12 cellular contexts compared by ENCODE assay signal in genomic region chr14:92471919-92472318, GRCh38. TPM values are rescaled to one million over a fixed set of nuclear protein-coding genes. Genes with fewer than 3 reads are reported as not detected.
DNase-seq lines count a peak whose midpoint lies in the region; ATAC-seq and TF ChIP-seq lines count a peak whose summit lies in the region.
"Had no signal": no experiment of that assay in that cellular context is flagged by ENCODE, and none has a peak within 500 bp of the region (broad histone marks: within the 10 kb centered on the region; RNA-seq: fewer than 3 reads in every experiment).

No MANE protein-coding gene starts in this region.

- H4K5ac ChIP-seq in IMR-90 (ENCODE audit: low read depth, low read length): no peak overlapping the region

- peak overlapping the region; percentile 50; the same call in 1 of the 2 replicates for H3K18ac ChIP-seq in IMR-90 (ENCODE audit: low read depth, low read length)

- H3K36me3 ChIP-seq in Caco-2 (ENCODE audit: control insufficient read depth, insufficient read depth, low read length) (no peaks in the 10 kb centered on the region), IMR-90 (ENCODE audit: control insufficient read depth, insufficient read depth, low read length) (no peaks in the 10 kb centered on the region), colonic mucosa (no peaks in the 10 kb centered on the region), mesodermal cell (ENCODE audit: control insufficient read depth, insufficient read depth, low read length) (no peaks in the 10 kb centered on the region), smooth muscle cell (ENCODE audit: low read depth) (no peaks in the 10 kb centered on the region)

- H3K27me3 Mint-ChIP-seq in Caco-2 (ENCODE audit: insufficient read depth, unreplicated experiment): no peaks in the 10 kb centered on the region

- ATAC-seq in IMR-90 (ENCODE audit: low read depth) (peak; percentile 87), HG02852 (IDR thresholded peaks at IDR 0.05; ENCODE audit: unreplicated experiment) (no peak), GM18519 (IDR thresholded peaks at IDR 0.05; ENCODE audit: low FRiP score, unreplicated experiment) (no peak)
- ATAC-seq: activated T-helper 17 cell treated with anti-CD3 and anti-CD28 coated beads, Interleukin-2, amount 50 U/mL, for 72 hours; natural killer cell had no signal

- DNase-seq in Caco-2 (peak; percentile 76 to 85), IMR-90 (peak; percentile 93), colonic mucosa (peak; percentile 33), smooth muscle cell (lab: John Stamatoyannopoulos, UW; ENCODE audit: unreplicated experiment) (no peak), cerebellum (ENCODE audit: low spot score) (no peak)
- DNase-seq: DMS153, natural killer cell, NCI-H2029 treated with DMSO at 0.1 percent for 48 hours had no signal

- no peaks in the 10 kb centered on the region for H3K36me3 Mint-ChIP-seq in Caco-2 (ENCODE audit: insufficient read depth, unreplicated experiment)

- H3K9me3 Mint-ChIP-seq in Caco-2 (ENCODE audit: unreplicated experiment): no peaks in the 10 kb centered on the region

- intact Hi-C loops in Caco-2 (cut with micrococcal nuclease; ENCODE audit: unreplicated experiment) (loop anchor here (1.0 kb wide), 1 partner anchor 39 kb away; no protein-coding TSS in a partner anchor), IMR-90 (cut with micrococcal nuclease) (no loop called here), colonic mucosa (cut with DNase I) (no loop called here)

- H3K4ac ChIP-seq in IMR-90 (ENCODE audit: low read depth, low read length): peak overlapping the region; percentile 21; the same call in 1 of the 2 replicates

- H4K8ac ChIP-seq in IMR-90 (ENCODE audit: low read depth in 2 of 2, low read length in 2 of 2): peak overlapping the region in 1 of 2 experiments; percentile 26; a peak in 2 of 4 replicates

- no peaks in the 10 kb centered on the region for H3K79me1 ChIP-seq in IMR-90 (ENCODE audit: low read depth in 1 of 2, low read length in 2 of 2)

- H3K27ac Mint-ChIP-seq in Caco-2 (ENCODE audit: unreplicated experiment): peak overlapping the region; percentile 78
- H3K27ac Mint-ChIP-seq: activated T-helper 17 cell treated with anti-CD3 and anti-CD28 coated beads, Interleukin-2, amount 50 U/mL, for 72 hours; natural killer cell had no signal

- H2AFZ ChIP-seq in IMR-90 (replicated peaks; ENCODE audit: low read length, poor library complexity): no peak overlapping the region
- no peak overlapping the region for H2AFZ ChIP-seq in smooth muscle cell (ENCODE audit: low read depth)

- peaks cover 40% of the 10 kb centered on the region for H3K4me1 ChIP-seq in Caco-2
- peaks cover 11% of the 10 kb centered on the region for H3K4me1 ChIP-seq in IMR-90 (ENCODE audit: control insufficient read depth, insufficient read depth, low read length)
- no peaks in the 10 kb centered on the region for H3K4me1 ChIP-seq in colonic mucosa
- peaks cover 11% of the 10 kb centered on the region for H3K4me1 ChIP-seq in mesodermal cell (ENCODE audit: control insufficient read depth, insufficient read depth, low read length, poor library complexity, severe bottlenecking)
- H3K4me1 ChIP-seq in smooth muscle cell (ENCODE audit: low read depth): no peaks in the 10 kb centered on the region

- peak overlapping the region; percentile 9 for H2BK5ac ChIP-seq in IMR-90 (ENCODE audit: low read depth, low read length, poor library complexity, severe bottlenecking)

- H3F3A ChIP-seq in smooth muscle cell (ENCODE audit: low read depth): no peaks in the 10 kb centered on the region

- TF ChIP-seq CTCF in Caco-2 (IDR thresholded peaks at IDR 0.05; ENCODE audit: insufficient read depth in 1 of 2, low read depth in 1 of 2, low read length in 1 of 2, severe bottlenecking in 1 of 2, unreplicated experiment in 1 of 2) (no peak), IMR-90 (conservative IDR thresholded peaks at IDR 0.05; ENCODE audit: low read depth, low read length) (no peak), colonic mucosa (IDR thresholded peaks at IDR 0.05) (no peak), smooth muscle cell (IDR thresholded peaks at IDR 0.05; ENCODE audit: borderline replicate concordance, insufficient read depth, poor library complexity, severe bottlenecking) (no peak)

- in situ Hi-C loops in IMR-90 (cut with MboI; ENCODE audit: low sequenced_read_pairs): no loop called here

- peak overlapping the region; percentile 57; the same call in 1 of the 2 replicates for H2BK20ac ChIP-seq in IMR-90 (ENCODE audit: low read depth, low read length)

- peak overlapping the region; percentile 43; the same call in 1 of the 2 replicates for H3K14ac ChIP-seq in IMR-90 (replicated peaks; ENCODE audit: low read depth, low read length)

- no peak overlapping the region for H3K56ac ChIP-seq in IMR-90 (ENCODE audit: extremely low read depth, insufficient read depth, low read length)

- H3K27ac ChIP-seq in IMR-90 (ENCODE audit: insufficient read depth, low read length) (no peak overlapping the region), colonic mucosa (no peak overlapping the region), mesodermal cell (ENCODE audit: low read depth, low read length, severe bottlenecking) (peak overlapping the region; percentile 16), smooth muscle cell (ENCODE audit: low read depth) (no peak overlapping the region)

- H3K4me1 Mint-ChIP-seq in Caco-2 (ENCODE audit: low read depth, unreplicated experiment): peaks cover 16% of the 10 kb centered on the region
- H3K4me1 Mint-ChIP-seq: activated T-helper 17 cell treated with anti-CD3 and anti-CD28 coated beads, Interleukin-2, amount 50 U/mL, for 72 hours had no signal

- H3K27me3 ChIP-seq in Caco-2 (replicated peaks; ENCODE audit: control insufficient read depth, insufficient read depth, low read length) (no peaks in the 10 kb centered on the region), IMR-90 (ENCODE audit: control insufficient read depth, insufficient read depth, low read length) (no peaks in the 10 kb centered on the region), colonic mucosa (no peaks in the 10 kb centered on the region), smooth muscle cell (ENCODE audit: low read depth) (no peaks in the 10 kb centered on the region)

- H2BK15ac ChIP-seq in IMR-90 (ENCODE audit: low read depth, low read length): peak overlapping the region; percentile 15; the same call in 1 of the 3 replicates

- no peak overlapping the region for H3K4me2 ChIP-seq in IMR-90 (ENCODE audit: low read depth, low read length)
- H3K4me2 ChIP-seq in smooth muscle cell: no peak overlapping the region

- no peaks in the 10 kb centered on the region for H3K79me2 ChIP-seq in smooth muscle cell (ENCODE audit: low read depth)

- no peak for TF ChIP-seq RAD21 in IMR-90 (IDR thresholded peaks at IDR 0.05; ENCODE audit: low read length)

- H3K23ac ChIP-seq in IMR-90 (ENCODE audit: low read depth, low read length): no peak overlapping the region

- H3K4me3 Mint-ChIP-seq in Caco-2 (ENCODE audit: unreplicated experiment): no peak overlapping the region
- H3K4me3 Mint-ChIP-seq: activated T-helper 17 cell treated with anti-CD3 and anti-CD28 coated beads, Interleukin-2, amount 50 U/mL, for 72 hours; natural killer cell had no signal

- TF ChIP-seq POLR2A in IMR-90 (IDR thresholded peaks at IDR 0.05; ENCODE audit: low read depth, low read length): no peak

- CTCF ChIA-PET in Caco-2 (lab: Charles Lee): interaction anchor here (1.0 kb wide), 1 partner anchor 11 kb away, joined by 3 read pairs; no protein-coding TSS in a partner anchor
- CTCF ChIA-PET in IMR-90 (lab: Yijun Ruan, JAX): interaction anchor here (3.9 kb wide), 1 partner anchor 10 kb away, joined by 15 read pairs; no protein-coding TSS in a partner anchor

- peaks cover 3% of the 10 kb centered on the region; the same call in 1 of the 2 replicates for H3K9me1 ChIP-seq in IMR-90 (ENCODE audit: insufficient read depth, low read length)

- H2AK5ac ChIP-seq in IMR-90 (ENCODE audit: low read depth, low read length): peak overlapping the region; percentile 68; the same call in 1 of the 2 replicates

- H3K4me3 ChIP-seq in Caco-2 (ENCODE audit: low read depth, low read length): no peak overlapping the region
- no peak overlapping the region for H3K4me3 ChIP-seq in IMR-90 (ENCODE audit: insufficient read depth, low read depth, low read length)
- H3K4me3 ChIP-seq in colonic mucosa: no peak overlapping the region
- no peak overlapping the region for H3K4me3 ChIP-seq in mesodermal cell (ENCODE audit: extremely low read depth, insufficient read depth, low read length, poor library complexity, severe bottlenecking)
- no peak overlapping the region for H3K4me3 ChIP-seq in smooth muscle cell

- no peak overlapping the region for H2AK9ac ChIP-seq in IMR-90 (replicated peaks; ENCODE audit: low read depth, low read length, poor library complexity)

- H3K9ac ChIP-seq in IMR-90 (ENCODE audit: low read depth, low read length) (no peak overlapping the region), colonic mucosa (ENCODE audit: low read depth in 2 of 2, low read length in 2 of 2) (no peak overlapping the region), smooth muscle cell (ENCODE audit: low read depth) (no peak overlapping the region)

- H4K91ac ChIP-seq in IMR-90 (ENCODE audit: insufficient read depth, low read depth, low read length): no peak overlapping the region

- H2BK120ac ChIP-seq in IMR-90 (ENCODE audit: low read depth, low read length): peak overlapping the region; percentile 49; the same call in 1 of the 2 replicates

- POLR2A ChIA-PET in Caco-2 (lab: Charles Lee): no interaction called here
- POLR2A ChIA-PET in IMR-90 (lab: Charles Lee; ENCODE audit: unreplicated experiment): no interaction called here

- peaks cover 2% of the 10 kb centered on the region; the same call in 1 of the 2 replicates for H3K9me3 ChIP-seq in Caco-2
- H3K9me3 ChIP-seq in IMR-90 (ENCODE audit: control insufficient read depth, insufficient read depth, low read length): peaks cover under 1% of the 10 kb centered on the region; the same call in 1 of the 2 replicates
- no peaks in the 10 kb centered on the region for H3K9me3 ChIP-seq in colonic mucosa
- peaks cover 10% of the 10 kb centered on the region for H3K9me3 ChIP-seq in mesodermal cell (ENCODE audit: control insufficient read depth, low read length)
- no peaks in the 10 kb centered on the region for H3K9me3 ChIP-seq in smooth muscle cell (replicated peaks; ENCODE audit: low read depth)

- H4K20me1 ChIP-seq in IMR-90 (ENCODE audit: insufficient read depth, low read length) (no peaks in the 10 kb centered on the region), smooth muscle cell (ENCODE audit: low read depth) (no peaks in the 10 kb centered on the region)

- BruUV-seq in Caco-2 (replicated peaks; lab: Mats Ljungman, UMichigan) (no TSS peak), IMR-90 (replicated peaks; lab: Mats Ljungman, UMichigan) (no TSS peak)

- dilution Hi-C loops in IMR-90 (cut with HindIII; ENCODE audit: low sequenced_read_pairs, unreplicated experiment): no loop called here

RNA-seq across cellular contexts. Expression of gene RIN3, which starts 41.7 kb away (rescaled TPM):
- total RNA-seq in Caco-2 (2022) (18.4 and 20.7 TPM in 2 replicates), IMR-90 (2012; rRNA removed) (2.2 and 2.5 TPM in 2 replicates), colonic mucosa (10 to 100 TPM; 18.4 to 23.2 TPM), smooth muscle cell (1.7 and 2.7 TPM in 2 replicates), cerebellum (1.5 TPM)
- polyA plus RNA-seq in IMR-90 (2012; rRNA removed) (11.1 and 11.6 TPM in 2 replicates), smooth muscle cell (3.8 and 8.0 TPM in 2 replicates)
- 8.9 and 13.9 TPM in 2 replicates for polyA plus RNA-seq in IMR-90 (2012; cell fraction: cytosol; rRNA removed)
- 10.8 and 19.9 TPM in 2 replicates for polyA plus RNA-seq in IMR-90 (2012; cell fraction: nucleus; rRNA removed; ENCODE audit: low replicate concordance)
- polyA plus RNA-seq in mesodermal cell (2013, experiment 1 of 2): 11.1 TPM
- 9.1 TPM for polyA plus RNA-seq in mesodermal cell (2013, experiment 2 of 2)

Comparison
In these comparisons a context has a peak if more than half of its experiments do, and no peak if none do; other contexts are left out.
1. DNase-seq: peak in Caco-2 (2 of 2), IMR-90 (single experiment) and colonic mucosa (single experiment); none in smooth muscle cell (single experiment) and cerebellum (single experiment).